In genomic region chr16:89489731-89490385, GRCh38 we compare ENCODE assay signal across 8 cellular contexts. TPM values are rescaled to one million over a fixed set of nuclear protein-coding genes. Genes with fewer than 3 reads are reported as not detected.
DNase-seq lines count a peak whose midpoint lies in the region; ATAC-seq and TF ChIP-seq lines count a peak whose summit lies in the region.

No MANE protein-coding gene starts in this region.

- H2BK15ac ChIP-seq in neuronal stem cell (ENCODE audit: low read length) = no peak overlapping the region

- no peak overlapping the region for H2BK12ac ChIP-seq in neuronal stem cell (ENCODE audit: low read length)

- peak overlapping the region; percentile 64 for H3K4me2 ChIP-seq in neuronal stem cell (ENCODE audit: insufficient read depth, low read length, poor library complexity, severe bottlenecking)

- no peak for TF ChIP-seq CTCF in CD8-positive, alpha-beta T cell (IDR thresholded peaks at IDR 0.05)
- TF ChIP-seq CTCF in endothelial cell (IDR thresholded peaks at IDR 0.05; ENCODE audit: unreplicated experiment) = no peak

- intact Hi-C loops in CD8-positive, alpha-beta T cell (cut with DNase I, micrococcal nuclease) = loop anchor here (1.0 to 5.0 kb wide), 13 partner anchors 15 to 827 kb away; partner anchors contain the start of genes MVD (in 1 of the 2), RPL13 (in 1 of the 2) and SPG7 (in 1 of the 2)

- H3K4ac ChIP-seq in neuronal stem cell (ENCODE audit: low read length) = no peak overlapping the region

- H3K4me3 Mint-ChIP-seq in CD8-positive, alpha-beta T cell = peak overlapping the region; percentile 95
- no peak overlapping the region for H3K4me3 Mint-ChIP-seq in endothelial cell (ENCODE audit: unreplicated experiment)

- peak overlapping the region; percentile 63 for H3K4me3 ChIP-seq in CD8-positive, alpha-beta T cell (ENCODE audit: low read depth, low read length)
- H3K4me3 ChIP-seq in NT2/D1 (ENCODE audit: insufficient read length, low read depth) = peak overlapping the region; percentile 74
- peak overlapping the region; percentile 63 to 96 for H3K4me3 ChIP-seq in neuronal stem cell (ENCODE audit: low read length in 2 of 2)

- peaks cover 68% of the 10 kb centered on the region for H3K4me1 Mint-ChIP-seq in CD8-positive, alpha-beta T cell (ENCODE audit: low read depth)
- H3K4me1 Mint-ChIP-seq in endothelial cell (ENCODE audit: unreplicated experiment) = peaks cover 48% of the 10 kb centered on the region

- H2BK120ac ChIP-seq in neuronal stem cell (ENCODE audit: low read depth, low read length) = no peak overlapping the region

- no peaks in the 10 kb centered on the region for H3K27me3 ChIP-seq in CD8-positive, alpha-beta T cell (ENCODE audit: insufficient read depth, low read length)
- H3K27me3 ChIP-seq in NT2/D1 (ENCODE audit: insufficient read depth, insufficient read length) (no peaks in the 10 kb centered on the region), neuronal stem cell (ENCODE audit: control insufficient read depth in 3 of 3, insufficient read depth in 3 of 3, low read depth in 1 of 3, low read length in 3 of 3) (no peaks in the 10 kb centered on the region)

- H4K8ac ChIP-seq in neuronal stem cell (ENCODE audit: low read depth, low read length) = no peak overlapping the region

- peaks cover 54% of the 10 kb centered on the region for H3K4me1 ChIP-seq in CD8-positive, alpha-beta T cell (ENCODE audit: insufficient read depth, low read length)
- H3K4me1 ChIP-seq in NT2/D1 (ENCODE audit: insufficient read depth, insufficient read length) = peaks cover 12% of the 10 kb centered on the region
- peaks cover 17 to 36% of the 10 kb centered on the region in 2 donors for H3K4me1 ChIP-seq in neuronal stem cell (ENCODE audit: control insufficient read depth in 2 of 2, insufficient read depth in 1 of 2, low read depth in 1 of 2, low read length in 2 of 2)

- no peak overlapping the region for H3K14ac ChIP-seq in neuronal stem cell (ENCODE audit: low read length)

- H2AK5ac ChIP-seq in neuronal stem cell (ENCODE audit: low read depth, low read length) = no peak overlapping the region

- H3K79me1 ChIP-seq in neuronal stem cell (ENCODE audit: low read depth, low read length) = peaks cover 8% of the 10 kb centered on the region

- H3K9ac ChIP-seq in NT2/D1 (ENCODE audit: insufficient read length, low read depth) (peak overlapping the region; percentile 91), neuronal stem cell (ENCODE audit: low read depth, low read length, poor library complexity) (peak overlapping the region; percentile 88)

- WGBS in neuronal stem cell (ENCODE audit: extremely low coverage in 2 of 2, insufficient read length in 2 of 2, insufficient replicate concordance in 1 of 2), 2 donors = no CpG with 5 or more reads among the region's 94 CpGs

- no peaks in the 10 kb centered on the region for H3K9me3 Mint-ChIP-seq in CD8-positive, alpha-beta T cell
- H3K9me3 Mint-ChIP-seq in endothelial cell (ENCODE audit: unreplicated experiment) = no peaks in the 10 kb centered on the region

- no peak for DNase-seq in CD8-positive, alpha-beta T cell
- DNase-seq in NT2/D1 (ENCODE audit: low read depth, low spot score) (no peak), endothelial cell (ENCODE audit: low spot score) (peak; percentile 20), neuronal stem cell (ENCODE audit: low spot score) (no peak), NCI-H1436 (lab: John Stamatoyannopoulos, UW) (no peak)

- no peak overlapping the region for H2AFZ ChIP-seq in neuronal stem cell (ENCODE audit: low read length)

- H2BK5ac ChIP-seq in neuronal stem cell (ENCODE audit: low read length) = no peak overlapping the region

- no peak overlapping the region for H4K91ac ChIP-seq in neuronal stem cell (ENCODE audit: low read depth, low read length, poor library complexity)

- H3K27ac ChIP-seq in CD8-positive, alpha-beta T cell (ENCODE audit: low read depth, low read length) = peak overlapping the region; percentile 79
- peak overlapping the region; percentile 73 for H3K27ac ChIP-seq in neuronal stem cell (replicated peaks; ENCODE audit: low read length)

- peaks cover 34% of the 10 kb centered on the region for H3K36me3 Mint-ChIP-seq in CD8-positive, alpha-beta T cell
- H3K36me3 Mint-ChIP-seq in endothelial cell (ENCODE audit: low read depth, unreplicated experiment) = peaks cover 8% of the 10 kb centered on the region

- H3K18ac ChIP-seq in neuronal stem cell (ENCODE audit: low read length) = peak overlapping the region; percentile 71

- no peak for ATAC-seq in CD8-positive, alpha-beta T cell
- ATAC-seq in GM21381 (IDR thresholded peaks at IDR 0.05; ENCODE audit: unreplicated experiment) (no peak), HG03521 (IDR thresholded peaks at IDR 0.05; ENCODE audit: unreplicated experiment) (no peak), GM19395 (IDR thresholded peaks at IDR 0.05; ENCODE audit: unreplicated experiment) (no peak)

- CTCF ChIA-PET in CD8-positive, alpha-beta T cell (lab: Charles Lee) = interaction anchor here (0.5 to 0.6 kb wide), 2 partner anchors 99 to 146 kb away, joined by 3 to 4 read pairs; no protein-coding TSS in a partner anchor

- no peaks in the 10 kb centered on the region for H3K36me3 ChIP-seq in CD8-positive, alpha-beta T cell (ENCODE audit: insufficient read depth, low read length)
- H3K36me3 ChIP-seq in NT2/D1 (ENCODE audit: insufficient read depth, insufficient read length, low read length) = peaks cover 25% of the 10 kb centered on the region
- peaks cover 3 to 11% of the 10 kb centered on the region in 2 donors for H3K36me3 ChIP-seq in neuronal stem cell (replicated peaks in 1 of 2; ENCODE audit: control insufficient read depth in 2 of 2, insufficient read depth in 2 of 2, low read length in 2 of 2)

- no peaks in the 10 kb centered on the region for H3K27me3 Mint-ChIP-seq in CD8-positive, alpha-beta T cell (ENCODE audit: low read depth)
- peaks cover 15% of the 10 kb centered on the region for H3K27me3 Mint-ChIP-seq in endothelial cell (ENCODE audit: unreplicated experiment)

- no peak overlapping the region for H3K23ac ChIP-seq in neuronal stem cell (ENCODE audit: low read depth, low read length, poor library complexity)

- H3K27ac Mint-ChIP-seq in CD8-positive, alpha-beta T cell = peak overlapping the region; percentile 96
- H3K27ac Mint-ChIP-seq in endothelial cell (ENCODE audit: unreplicated experiment) = no peak overlapping the region

- no peaks in the 10 kb centered on the region for H3K9me3 ChIP-seq in CD8-positive, alpha-beta T cell (ENCODE audit: low read length)
- no peaks in the 10 kb centered on the region for H3K9me3 ChIP-seq in NT2/D1 (ENCODE audit: insufficient read depth, low read length)
- no peaks in the 10 kb centered on the region for H3K9me3 ChIP-seq in neuronal stem cell (replicated peaks in 1 of 2; ENCODE audit: control insufficient read depth in 2 of 2, insufficient read depth in 1 of 2, low read depth in 1 of 2, low read length in 2 of 2)

- POLR2A ChIA-PET in CD8-positive, alpha-beta T cell (lab: Charles Lee) = interaction anchor here (1.0 to 2.4 kb wide), 10 partner anchors 11 to 174 kb away, joined by 3 to 17 read pairs (median 5); partner anchors contain the start of gene SPG7

RNA-seq across cellular contexts. Expression of gene ANKRD11, which starts 0.5 kb away (rescaled TPM):
- 100 to 1,000 TPM; 257 to 260 TPM for total RNA-seq in CD8-positive, alpha-beta T cell
- 165 TPM for total RNA-seq in endothelial cell (ENCODE audit: unreplicated experiment)
- 65.4 TPM for polyA plus RNA-seq in neuronal stem cell (2013, experiment 1 of 2)
- 69.8 TPM for polyA plus RNA-seq in neuronal stem cell (2013, experiment 2 of 2)

RNA-seq across cellular contexts. Expression of gene SPG7, which starts 18.3 kb away (rescaled TPM):
- total RNA-seq in CD8-positive, alpha-beta T cell = 100 to 1,000 TPM; 159 to 180 TPM
- total RNA-seq in endothelial cell (ENCODE audit: unreplicated experiment) = 207 TPM
- 43.4 TPM for polyA plus RNA-seq in neuronal stem cell (2013, experiment 1 of 2)
- 47.1 TPM for polyA plus RNA-seq in neuronal stem cell (2013, experiment 2 of 2)
